9 cellular contexts compared by ENCODE assay signal in genomic region chr5:15501057-15501791, GRCh38. TPM values are rescaled to one million over a fixed set of nuclear protein-coding genes. Genes with fewer than 3 reads are reported as not detected.
A peak's percentile ranks its signal among the peaks of the same experiment; 100 is the strongest.
DNase-seq lines count a peak whose midpoint lies in the region; ATAC-seq and TF ChIP-seq lines count a peak whose summit lies in the region.
"Had no signal": no experiment of that assay in that cellular context is flagged by ENCODE, and none has a peak within 500 bp of the region (broad histone marks: within the 10 kb centered on the region; RNA-seq: fewer than 3 reads in every experiment).

No MANE protein-coding gene starts in this region.

- H3K36me3 ChIP-seq in mesenchymal stem cell (ENCODE audit: control insufficient read depth in 1 of 2, insufficient read depth in 2 of 2, low read depth in 1 of 2, low read length in 2 of 2) = no peaks in the 10 kb centered on the region
- H3K36me3 ChIP-seq: BLaER1 treated with 17β-estradiol and CSF1 and Interleukin-3, amounts not matched to agents 10 nM and 100 nM had no signal

- peak overlapping the region; percentile 62 for H3K4me2 ChIP-seq in mesenchymal stem cell (ENCODE audit: low read length, poor library complexity, severe bottlenecking)
- H3K4me2 ChIP-seq: BLaER1 treated with 17β-estradiol and CSF1 and Interleukin-3, amounts not matched to agents 10 nM and 100 nM had no signal

- no peak overlapping the region for H2BK5ac ChIP-seq in mesenchymal stem cell (ENCODE audit: low read depth, low read length, poor library complexity, severe bottlenecking)

- no peak overlapping the region for H2BK12ac ChIP-seq in mesenchymal stem cell (ENCODE audit: low read length in 2 of 2)

- under 1% methylated on average over 12 of the region's 16 CpGs for WGBS in mesenchymal stem cell

- peak overlapping the region; percentile 91 for H3K9ac ChIP-seq in mesenchymal stem cell (ENCODE audit: low read length)
- H3K9ac ChIP-seq: BLaER1 treated with 17β-estradiol and CSF1 and Interleukin-3, amounts not matched to agents 10 nM and 100 nM had no signal

- H3K23ac ChIP-seq in mesenchymal stem cell (ENCODE audit: low read length in 2 of 2) = no peak overlapping the region

- H3K9me3 ChIP-seq in mesenchymal stem cell (ENCODE audit: control insufficient read depth, low read length) = no peaks in the 10 kb centered on the region

- no peaks in the 10 kb centered on the region for H3K9me3 Mint-ChIP-seq in endothelial cell (ENCODE audit: unreplicated experiment)

- peak overlapping the region; percentile 75 for H3K27ac ChIP-seq in mesenchymal stem cell (ENCODE audit: low read length, poor library complexity, severe bottlenecking)
- H3K27ac ChIP-seq: BLaER1 treated with 17β-estradiol and CSF1 and Interleukin-3, amounts not matched to agents 10 nM and 100 nM had no signal

- H2BK15ac ChIP-seq in mesenchymal stem cell (ENCODE audit: low read depth, poor library complexity, severe bottlenecking) = no peak overlapping the region

- no peak overlapping the region for H2AFZ ChIP-seq in mesenchymal stem cell (ENCODE audit: low read depth, low read length)

- peaks cover 5% of the 10 kb centered on the region for H3K4me1 ChIP-seq in mesenchymal stem cell (ENCODE audit: control insufficient read depth, insufficient read depth, low read depth, low read length)

- ATAC-seq in GM21723 (IDR thresholded peaks at IDR 0.05; ENCODE audit: unreplicated experiment) (no peak), GM18498 (IDR thresholded peaks at IDR 0.05; ENCODE audit: unreplicated experiment) (no peak)

- H3K27me3 Mint-ChIP-seq in endothelial cell (ENCODE audit: unreplicated experiment) = peaks cover 7% of the 10 kb centered on the region

- H3K4me3 ChIP-seq in mesenchymal stem cell (ENCODE audit: insufficient read depth in 1 of 2, low read depth in 1 of 2, low read length in 2 of 2) = peak overlapping the region; percentile 73 to 82
- H3K4me3 ChIP-seq: BLaER1 treated with 17β-estradiol and CSF1 and Interleukin-3, amounts not matched to agents 10 nM and 100 nM had no signal

- H3K79me1 ChIP-seq in mesenchymal stem cell (replicated peaks; ENCODE audit: low read length, poor library complexity, severe bottlenecking) = peaks cover 16% of the 10 kb centered on the region

- no peak overlapping the region for H2BK120ac ChIP-seq in mesenchymal stem cell (ENCODE audit: low read depth, low read length)

- peak overlapping the region; percentile 46 to 69 for H3K18ac ChIP-seq in mesenchymal stem cell (ENCODE audit: low read depth in 1 of 2, low read length in 2 of 2)

- H3K27me3 ChIP-seq in mesenchymal stem cell (ENCODE audit: control insufficient read depth in 1 of 2, insufficient read depth in 1 of 2, low read length in 2 of 2) = peaks cover 0 to under 1% of the 10 kb centered on the region in 2 experiments
- H3K27me3 ChIP-seq: BLaER1 treated with 17β-estradiol and CSF1 and Interleukin-3, amounts not matched to agents 10 nM and 100 nM had no signal

- peaks cover 16% of the 10 kb centered on the region for H3K36me3 Mint-ChIP-seq in endothelial cell (ENCODE audit: low read depth, unreplicated experiment)

- H4K8ac ChIP-seq in mesenchymal stem cell (ENCODE audit: low read length) = no peak overlapping the region

- DNase-seq in NCI-H82 (lab: John Stamatoyannopoulos, UW) (peak; percentile 27), NCI-H82 treated with DMSO at 0.1 percent for 48 hours (lab: John Stamatoyannopoulos, UW; ENCODE audit: unreplicated experiment) (no peak), endothelial cell (ENCODE audit: low spot score) (peak; percentile 65), mesenchymal stem cell (peak; percentile 91), ureter (ENCODE audit: low spot score) (peak; percentile 49), NCI-H2171 treated with DMSO at 0.1 percent for 48 hours (lab: John Stamatoyannopoulos, UW) (no peak)

- no peak for TF ChIP-seq CTCF in endothelial cell (IDR thresholded peaks at IDR 0.05; ENCODE audit: unreplicated experiment)

- H3K4ac ChIP-seq in mesenchymal stem cell (ENCODE audit: low read depth in 1 of 2, low read length in 2 of 2) = peak overlapping the region in 1 of 2 experiments; percentile 35

- no peak overlapping the region for H4K91ac ChIP-seq in mesenchymal stem cell (ENCODE audit: low read length)

- H3K14ac ChIP-seq in mesenchymal stem cell (ENCODE audit: low read length in 2 of 2) = no peak overlapping the region

- peaks cover 59% of the 10 kb centered on the region for H3K4me1 Mint-ChIP-seq in endothelial cell (ENCODE audit: unreplicated experiment)

- peak overlapping the region; percentile 98 for H3K4me3 Mint-ChIP-seq in endothelial cell (ENCODE audit: unreplicated experiment)

- H3K27ac Mint-ChIP-seq in endothelial cell (ENCODE audit: unreplicated experiment) = peak overlapping the region; percentile 96

- no peak overlapping the region for H2AK5ac ChIP-seq in mesenchymal stem cell (ENCODE audit: low read length, severe bottlenecking)

RNA-seq across cellular contexts. Expression of gene FBXL7, which starts 1.2 kb away (rescaled TPM):
- total RNA-seq in endothelial cell (ENCODE audit: unreplicated experiment) (63.8 TPM), ureter (12.3 TPM)
- polyA plus RNA-seq in mesenchymal stem cell (2013, experiment 1 of 2) = 12.3 TPM
- polyA plus RNA-seq in mesenchymal stem cell (2013, experiment 2 of 2) = 12.2 TPM

Comparison
In these comparisons a context has a peak if more than half of its experiments do, and no peak if none do; other contexts are left out.
1. DNase-seq: peak in NCI-H82 (single experiment), endothelial cell (single experiment), mesenchymal stem cell (single experiment) and ureter (single experiment); none in NCI-H82 treated with DMSO at 0.1 percent for 48 hours (single experiment) and NCI-H2171 treated with DMSO at 0.1 percent for 48 hours (single experiment).